13 cellular contexts compared by ENCODE assay signal in the genomic region with DNA sequence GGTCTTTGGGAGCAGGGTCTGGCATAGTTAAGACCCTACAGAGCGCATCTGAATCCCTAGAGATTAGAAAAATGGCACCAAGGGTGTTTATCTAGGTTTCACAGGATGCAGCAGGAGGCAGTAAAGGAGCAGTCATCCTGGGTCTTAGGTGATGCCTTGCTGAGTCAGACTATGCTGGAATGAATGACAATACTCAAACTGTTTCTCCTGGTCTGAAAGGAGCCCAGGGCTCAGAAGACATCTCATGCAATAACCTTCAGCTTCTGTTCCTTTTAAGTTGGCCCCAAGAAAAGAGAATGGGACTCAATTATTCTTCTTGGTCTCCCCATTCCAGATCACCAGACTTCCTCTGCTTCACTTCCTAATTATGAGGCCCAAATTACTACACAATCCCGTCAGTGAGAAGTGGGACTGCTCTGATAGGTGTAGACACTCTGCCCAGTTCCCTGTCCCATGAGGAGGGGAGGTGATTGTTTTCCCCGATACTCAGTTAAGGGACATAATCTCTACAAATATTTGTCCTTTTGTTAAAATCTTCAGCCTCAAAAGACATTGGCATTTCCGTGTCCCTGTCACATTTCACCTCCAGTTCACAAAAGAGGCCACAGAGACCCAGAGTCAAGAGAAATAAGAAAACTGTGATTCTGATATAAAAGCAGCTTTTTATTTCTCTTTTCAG. TPM values are rescaled to one million over a fixed set of nuclear protein-coding genes. Genes with fewer than 3 reads are reported as not detected.
A peak's percentile ranks its signal among the peaks of the same experiment; 100 is the strongest.
DNase-seq lines count a peak whose midpoint lies in the region; ATAC-seq, FAIRE-seq and TF ChIP-seq lines count a peak whose summit lies in the region.
"Had no signal": no experiment of that assay in that cellular context is flagged by ENCODE, and none has a peak within 500 bp of the region (broad histone marks: within the 10 kb centered on the region; RNA-seq: fewer than 3 reads in every experiment).

No MANE protein-coding gene starts in this region.

- POLR2A ChIA-PET in H1 (lab: Charles Lee; ENCODE audit: partially characterized antibody), result interaction anchor here (0.6 to 2.0 kb wide), 6 partner anchors 16 to 103 kb away, joined by 3 to 6 read pairs (median 4); partner anchors contain the start of gene IL23A

- no peak overlapping the region for H4K5ac ChIP-seq in H1 (ENCODE audit: insufficient read length, low read depth, low read length)

- WGBS in H1 (ENCODE audit: extremely low coverage in 1 of 2, insufficient coverage in 1 of 2, insufficient read length in 1 of 2, insufficient replicate concordance in 2 of 2, low coverage in 1 of 2, low lambda C conversion rate in 2 of 2, missing lambda C conversion rate in 1 of 2), 2 experiments, result 84% methylated on average over 4 of the region's 4 CpGs; no CpG with 5 or more reads in 1 of the 2 experiments

- no peaks in the 10 kb centered on the region for H3K9me3 ChIP-seq in H1 (ENCODE audit: insufficient read depth in 2 of 2, low read depth in 1 of 2, low read length in 1 of 2)
- H3K9me3 ChIP-seq: Peyer's patch had no signal

- no peak overlapping the region for H3K18ac ChIP-seq in H1 (ENCODE audit: extremely low read depth, low read length)

- H3K27me3 ChIP-seq in H1 (replicated peaks in 1 of 4; ENCODE audit: control insufficient read depth in 3 of 4, extremely low read depth in 1 of 4, insufficient read depth in 3 of 4, low read length in 3 of 4), result no peaks in the 10 kb centered on the region
- H3K27me3 ChIP-seq: heart right ventricle, Peyer's patch had no signal

- H3K36me3 ChIP-seq in H1 (ENCODE audit: control insufficient read depth in 2 of 4, insufficient read depth in 4 of 4, low read length in 3 of 4), result no peaks in the 10 kb centered on the region
- H3K36me3 ChIP-seq: heart right ventricle, Peyer's patch had no signal

- H2AFZ ChIP-seq in H1 (ENCODE audit: low read length), result peak overlapping the region; percentile 89

- FAIRE-seq in H1 (lab: Jason Lieb, UNC), result no peak

- no peak overlapping the region for H3K14ac ChIP-seq in H1 (ENCODE audit: insufficient read length)

- no peak overlapping the region for H4K91ac ChIP-seq in H1 (replicated peaks; ENCODE audit: insufficient read length, low read length)

- ATAC-seq in GM21717 (IDR thresholded peaks at IDR 0.05; ENCODE audit: unreplicated experiment), result no peak
- ATAC-seq: activated CD8-positive, alpha-beta T cell treated with anti-CD3 and anti-CD28 coated beads for 36 hours; heart right ventricle had no signal

- H3K79me1 ChIP-seq in H1 (ENCODE audit: low read depth, low read length), result no peaks in the 10 kb centered on the region

- H2AK5ac ChIP-seq in H1 (ENCODE audit: low read depth, low read length), result no peak overlapping the region

- TF ChIP-seq RAD21 in H1 (IDR thresholded peaks at IDR 0.05 in 1 of 2, conservative IDR thresholded peaks at IDR 0.05 in 1 of 2; ENCODE audit: low read depth in 2 of 2, low read length in 2 of 2), result peak; percentile 67 to 73

- H3K4me3 ChIP-seq in H1 (ENCODE audit: extremely low read depth in 1 of 4, insufficient read depth in 2 of 4, low read depth in 3 of 4, low read length in 4 of 4) (no peak overlapping the region), retinal pigment epithelial cell (ENCODE audit: low read length) (no peak overlapping the region)
- H3K4me3 ChIP-seq: heart right ventricle, Peyer's patch had no signal

- no peak overlapping the region for H3K9ac ChIP-seq in H1 (replicated peaks in 1 of 4; ENCODE audit: extremely low read depth in 1 of 4, low read depth in 3 of 4, low read length in 3 of 4)

- H3K23me2 ChIP-seq in H1 (ENCODE audit: low read depth, low read length), result no peaks in the 10 kb centered on the region

- H3K27ac ChIP-seq in H1 (ENCODE audit: low read depth, low read length), result no peak overlapping the region
- H3K27ac ChIP-seq: heart right ventricle had no signal

- no peak for TF ChIP-seq POLR2A in H1 (IDR thresholded peaks at IDR 0.05; ENCODE audit: control extremely low read depth in 1 of 2, low read depth in 2 of 2, low read length in 2 of 2)

- peak in 2 of 3 experiments; percentile 43 to 47; a peak in 3 of 4 replicates for TF ChIP-seq CTCF in H1 (IDR thresholded peaks at IDR 0.05; ENCODE audit: control extremely low read depth in 1 of 3, insufficient read depth in 1 of 3, low read depth in 1 of 3, low read length in 3 of 3)
- peak; percentile 23 for TF ChIP-seq CTCF in retinal pigment epithelial cell (conservative IDR thresholded peaks at IDR 0.05; ENCODE audit: low read depth, low read length)

- H3K4me2 ChIP-seq in H1 (ENCODE audit: insufficient read depth in 1 of 2, low read depth in 2 of 2, low read length in 2 of 2), result no peak overlapping the region

- H3K56ac ChIP-seq in H1 (replicated peaks; ENCODE audit: insufficient read length, low read depth, low read length), result no peak overlapping the region

- CTCF ChIA-PET in H1 (lab: Charles Lee; ENCODE audit: partially characterized antibody), result interaction anchor here (0.6 to 3.3 kb wide), 16 partner anchors 8 to 376 kb away, joined by 3 to 25 read pairs (median 3); partner anchors contain the start of gene STAT2

- no peak overlapping the region for H3K4ac ChIP-seq in H1 (replicated peaks; ENCODE audit: insufficient read length, low read depth, low read length)

- no peak overlapping the region for H2BK5ac ChIP-seq in H1 (ENCODE audit: low read depth, low read length)

- no peak overlapping the region for H4K8ac ChIP-seq in H1 (ENCODE audit: extremely low read depth, insufficient read depth, low read length)

- no peak overlapping the region for H2BK20ac ChIP-seq in H1 (ENCODE audit: low read length)

- H4K20me1 ChIP-seq in H1 (replicated peaks in 1 of 2; ENCODE audit: control insufficient read depth in 1 of 2, insufficient read depth in 2 of 2, low read length in 2 of 2), result no peaks in the 10 kb centered on the region

- no peaks in the 10 kb centered on the region for H3K79me2 ChIP-seq in H1 (ENCODE audit: control insufficient read depth in 1 of 2, insufficient read depth in 2 of 2, low read length in 2 of 2)

- H2BK120ac ChIP-seq in H1 (replicated peaks; ENCODE audit: low read depth, low read length), result no peak overlapping the region

- H3K23ac ChIP-seq in H1 (ENCODE audit: insufficient read length), result no peak overlapping the region

- DNase-seq in NCI-H146 (lab: John Stamatoyannopoulos, UW), result peak; percentile 21
- DNase-seq in NCI-H146 treated with DMSO at 0.1 percent for 48 hours (lab: John Stamatoyannopoulos, UW; ENCODE audit: unreplicated experiment), result no peak
- DNase-seq in NCI-H226, result peak; percentile 48
- no peak for DNase-seq in H1 (ENCODE audit: low read depth in 1 of 2, low spot score in 2 of 2)
- no peak for DNase-seq in retinal pigment epithelial cell (ENCODE audit: low read depth)
- DNase-seq in NCI-H1105 (lab: John Stamatoyannopoulos, UW), result no peak
- DNase-seq in T-helper 9 cell, result no peak
- DNase-seq: 8988T; activated CD8-positive, alpha-beta T cell treated with anti-CD3 and anti-CD28 coated beads for 36 hours; heart right ventricle; Peyer's patch had no signal

- peak overlapping the region; percentile 45; the same call in 1 of the 2 replicates for H2BK12ac ChIP-seq in H1 (ENCODE audit: low read depth, low read length)

- H2BK15ac ChIP-seq in H1 (ENCODE audit: low read length), result no peak overlapping the region

- no peak for TF ChIP-seq EP300 in H1 (IDR thresholded peaks at IDR 0.05; ENCODE audit: borderline replicate concordance in 1 of 2, low read depth in 2 of 2, low read length in 2 of 2)

- H3K4me1 ChIP-seq in H1 (replicated peaks in 1 of 4; ENCODE audit: control insufficient read depth in 3 of 4, insufficient read depth in 4 of 4, low read length in 3 of 4), result peaks cover 0 to 5% (median 0%) of the 10 kb centered on the region in 4 experiments; a peak in 3 of 7 replicates

RNA-seq across cellular contexts. Expression of gene APOF, which starts 14.8 kb away (rescaled TPM):
- total RNA-seq in H1 (2021; fragmentation: NEBNext Ultra II Directional; extraction: Animal tissue kit (Norgen Biotek cat#: 25700)), result not detected in 2 replicates
- not detected in 2 replicates for polyA plus RNA-seq in H1 (2011; rRNA removed)
- not detected for polyA plus RNA-seq in H1 (2011; cell fraction: cytosol; rRNA removed)
- not detected for polyA plus RNA-seq in H1 (2011; cell fraction: nucleus; rRNA removed)
- 0.09 TPM in 1 of 4 replicates, not detected in the others for polyA plus RNA-seq in H1 (2012, experiment 1 of 2)
- not detected for polyA plus RNA-seq in H1 (2012, experiment 2 of 2)
- not detected for polyA plus RNA-seq in H1 (2013, experiment 1 of 2)
- polyA plus RNA-seq in H1 (2013, experiment 2 of 2), result not detected
- polyA minus RNA-seq in H1 (2011; rRNA and poly(A)+ RNA removed), result not detected in 2 replicates
- not detected for polyA minus RNA-seq in H1 (2011; cell fraction: cytosol; rRNA and poly(A)+ RNA removed)
- not detected for polyA minus RNA-seq in H1 (2011; cell fraction: nucleus; rRNA and poly(A)+ RNA removed)
- total RNA-seq: activated CD8-positive, alpha-beta T cell treated with anti-CD3 and anti-CD28 coated beads for 36 hours; heart right ventricle; Peyer's patch had no signal
- polyA plus RNA-seq: heart right ventricle, neural cell had no signal

RNA-seq across cellular contexts. Expression of gene STAT2, which starts 17.5 kb away (rescaled TPM):
- 42.4 and 44.7 TPM in 2 replicates for total RNA-seq in H1 (2021; fragmentation: NEBNext Ultra II Directional; extraction: Animal tissue kit (Norgen Biotek cat#: 25700))
- 37.1 and 39.9 TPM in 2 replicates for polyA plus RNA-seq in H1 (2011; rRNA removed)
- polyA plus RNA-seq in H1 (2011; cell fraction: cytosol; rRNA removed), result 36.3 TPM
- 69.6 TPM for polyA plus RNA-seq in H1 (2011; cell fraction: nucleus; rRNA removed)
- polyA plus RNA-seq in H1 (2012, experiment 1 of 2), result 33.1 to 42.2 TPM (median 37.6 TPM) in 4 replicates
- 24.4 TPM for polyA plus RNA-seq in H1 (2012, experiment 2 of 2)
- 22.6 TPM for polyA plus RNA-seq in H1 (2013, experiment 1 of 2)
- polyA plus RNA-seq in H1 (2013, experiment 2 of 2), result 19.1 TPM
- 71.1 and 93.4 TPM in 2 replicates for polyA minus RNA-seq in H1 (2011; rRNA and poly(A)+ RNA removed)
- 34.1 TPM for polyA minus RNA-seq in H1 (2011; cell fraction: cytosol; rRNA and poly(A)+ RNA removed)
- polyA minus RNA-seq in H1 (2011; cell fraction: nucleus; rRNA and poly(A)+ RNA removed), result 60.4 TPM

RNA-seq across cellular contexts. Expression of gene IL23A, which starts 38.8 kb away (rescaled TPM):
- total RNA-seq in H1 (2021; fragmentation: NEBNext Ultra II Directional; extraction: Animal tissue kit (Norgen Biotek cat#: 25700)), result 1.4 and 2.3 TPM in 2 replicates
- 2.6 and 3.6 TPM in 2 replicates for polyA plus RNA-seq in H1 (2011; rRNA removed)
- 2.3 TPM for polyA plus RNA-seq in H1 (2011; cell fraction: cytosol; rRNA removed)
- polyA plus RNA-seq in H1 (2011; cell fraction: nucleus; rRNA removed), result 3.0 TPM
- 1.7 to 2.7 TPM (median 2.1 TPM) in 4 replicates for polyA plus RNA-seq in H1 (2012, experiment 1 of 2)
- 2.6 TPM for polyA plus RNA-seq in H1 (2012, experiment 2 of 2)
- 2.9 TPM for polyA plus RNA-seq in H1 (2013, experiment 1 of 2)
- 3.7 TPM for polyA plus RNA-seq in H1 (2013, experiment 2 of 2)
- polyA minus RNA-seq in H1 (2011; rRNA and poly(A)+ RNA removed), result 0.85 and 1.1 TPM in 2 replicates
- not detected for polyA minus RNA-seq in H1 (2011; cell fraction: cytosol; rRNA and poly(A)+ RNA removed)
- polyA minus RNA-seq in H1 (2011; cell fraction: nucleus; rRNA and poly(A)+ RNA removed), result 1.3 TPM

RNA-seq across cellular contexts. Expression of gene PAN2, which starts 43.6 kb away (rescaled TPM):
- total RNA-seq in H1 (2021; fragmentation: NEBNext Ultra II Directional; extraction: Animal tissue kit (Norgen Biotek cat#: 25700)), result 30.5 and 36.7 TPM in 2 replicates
- 29.6 and 37.1 TPM in 2 replicates for polyA plus RNA-seq in H1 (2011; rRNA removed)
- 31.4 TPM for polyA plus RNA-seq in H1 (2011; cell fraction: cytosol; rRNA removed)
- polyA plus RNA-seq in H1 (2011; cell fraction: nucleus; rRNA removed), result 207 TPM
- 33.7 to 38.9 TPM (median 37.7 TPM) in 4 replicates for polyA plus RNA-seq in H1 (2012, experiment 1 of 2)
- 4.7 TPM for polyA plus RNA-seq in H1 (2012, experiment 2 of 2)
- polyA plus RNA-seq in H1 (2013, experiment 1 of 2), result 18.8 TPM
- polyA plus RNA-seq in H1 (2013, experiment 2 of 2), result 18.6 TPM
- polyA minus RNA-seq in H1 (2011; rRNA and poly(A)+ RNA removed), result 37.2 and 42.7 TPM in 2 replicates
- 15.8 TPM for polyA minus RNA-seq in H1 (2011; cell fraction: cytosol; rRNA and poly(A)+ RNA removed)
- 69.2 TPM for polyA minus RNA-seq in H1 (2011; cell fraction: nucleus; rRNA and poly(A)+ RNA removed)

Comparison
In these comparisons a context has a peak if more than half of its experiments do, and no peak if none do; other contexts are left out.
1. DNase-seq: peak in NCI-H146 (single experiment) and NCI-H226 (single experiment); none in NCI-H146 treated with DMSO at 0.1 percent for 48 hours (single experiment), H1 (0 of 2), retinal pigment epithelial cell (single experiment), NCI-H1105 (single experiment) and T-helper 9 cell (single experiment).